In genomic region chr6:36119209-36119608, GRCh38 we compare ENCODE assay signal across 11 cellular contexts. TPM values are rescaled to one million over a fixed set of nuclear protein-coding genes. Genes with fewer than 3 reads are reported as not detected.
DNase-seq lines count a peak whose midpoint lies in the region; ATAC-seq and TF ChIP-seq lines count a peak whose summit lies in the region.
"Had no signal": no experiment of that assay in that cellular context is flagged by ENCODE, and none has a peak within 500 bp of the region (broad histone marks: within the 10 kb centered on the region; RNA-seq: fewer than 3 reads in every experiment).

No MANE protein-coding gene starts in this region.

- H3K4me2 ChIP-seq in OCI-LY1 (ENCODE audit: low read length): no peak overlapping the region

- 79 to 81% methylated on average over 4 of the region's 4 CpGs for WGBS in tibial nerve, 2 donors

- no peaks in the 10 kb centered on the region for H3K79me2 ChIP-seq in OCI-LY1 (ENCODE audit: insufficient read depth, low read length)

- H2AFZ ChIP-seq in OCI-LY1 (ENCODE audit: low read length): no peak overlapping the region

- intact Hi-C loops in gastrocnemius medialis (cut with DNase I; ENCODE audit: low total_unique reads): no loop called here

- H3K27ac ChIP-seq in OCI-LY1 (ENCODE audit: low read depth, low read length, poor library complexity, severe bottlenecking): peak overlapping the region; percentile 82
- H3K27ac ChIP-seq in gastrocnemius medialis: peak overlapping the region in 3 of 4 donors; percentile 51 to 62 (median 59)
- H3K27ac ChIP-seq in tibial nerve: no peak overlapping the region
- H3K27ac ChIP-seq: 22Rv1, pancreas had no signal

- H3K4me1 Mint-ChIP-seq in central memory CD8-positive, alpha-beta T cell: peaks cover 89% of the 10 kb centered on the region

- DNase-seq in DMS153 (lab: John Stamatoyannopoulos, UW): peak; percentile 17
- DNase-seq in DMS153 treated with DMSO at 0.1 percent for 48 hours (lab: John Stamatoyannopoulos, UW; ENCODE audit: unreplicated experiment): no peak
- DNase-seq in central memory CD8-positive, alpha-beta T cell (ENCODE audit: low spot score in 2 of 2): no peak
- DNase-seq in gastrocnemius medialis: no peak
- no peak for DNase-seq in SK-N-DZ (ENCODE audit: low spot score)
- no peak for DNase-seq in tibial nerve (ENCODE audit: low spot score in 2 of 2)
- no peak for DNase-seq in stimulated activated CD4-positive, alpha-beta T cell treated with anti-CD3 and anti-CD28 coated beads, Interleukin-15, amount 100 ng/mL, for 24 hours
- DNase-seq: pancreas had no signal

- no peaks in the 10 kb centered on the region for H3K9me2 ChIP-seq in OCI-LY1 (ENCODE audit: low read depth, low read length)

- TF ChIP-seq EP300 in tibial nerve (IDR thresholded peaks at IDR 0.05): no peak

- in situ Hi-C loops in gastrocnemius medialis (cut with MboI; ENCODE audit: low sequenced_read_pairs in 4 of 4): loop anchor here in 2 of 4 donors (10.0 to 25.0 kb wide), 2 partner anchors 76 to 243 kb away; partner anchors contain the start of gene BRPF3 (in 1 of the 2)

- no peaks in the 10 kb centered on the region for H3K27me3 ChIP-seq in OCI-LY1 (ENCODE audit: insufficient read depth, low read length)
- H3K27me3 ChIP-seq in gastrocnemius medialis: no peaks in the 10 kb centered on the region
- no peaks in the 10 kb centered on the region for H3K27me3 ChIP-seq in tibial nerve
- H3K27me3 ChIP-seq: pancreas, Peyer's patch had no signal

- H3K4me3 ChIP-seq in OCI-LY1 (ENCODE audit: low read depth, low read length, poor library complexity, severe bottlenecking) (no peak overlapping the region), gastrocnemius medialis (no peak overlapping the region), tibial nerve (no peak overlapping the region)
- H3K4me3 ChIP-seq: pancreas, Peyer's patch had no signal

- no peaks in the 10 kb centered on the region for H4K20me1 ChIP-seq in OCI-LY1 (ENCODE audit: insufficient read depth, low read length)

- H3F3A ChIP-seq in OCI-LY1 (ENCODE audit: insufficient read depth, low read length): no peaks in the 10 kb centered on the region

- H3K9ac ChIP-seq in OCI-LY1 (ENCODE audit: low read length): no peak overlapping the region

- no peak for ATAC-seq in central memory CD8-positive, alpha-beta T cell (replicated peaks; ENCODE audit: extremely low read depth, poor library complexity, severe bottlenecking)
- no peak for ATAC-seq in gastrocnemius medialis

- H3K36me3 ChIP-seq in OCI-LY1 (ENCODE audit: insufficient read depth, low read length) (no peaks in the 10 kb centered on the region), gastrocnemius medialis (no peaks in the 10 kb centered on the region), tibial nerve (peaks cover 0 to 28% (median 0%) of the 10 kb centered on the region in 3 donors)
- H3K36me3 ChIP-seq: Peyer's patch had no signal

- H3K36me3 Mint-ChIP-seq in central memory CD8-positive, alpha-beta T cell (ENCODE audit: insufficient read depth): peaks cover 22% of the 10 kb centered on the region

- TF ChIP-seq CTCF in OCI-LY1 (IDR thresholded peaks at IDR 0.05; ENCODE audit: low read length) (no peak), gastrocnemius medialis (IDR thresholded peaks at IDR 0.05 in 4 of 5, conservative IDR thresholded peaks at IDR 0.05 in 1 of 5) (no peak), tibial nerve (IDR thresholded peaks at IDR 0.05) (no peak)

- H3K9me3 Mint-ChIP-seq in central memory CD8-positive, alpha-beta T cell: no peaks in the 10 kb centered on the region

- H3K27ac Mint-ChIP-seq in central memory CD8-positive, alpha-beta T cell (ENCODE audit: low read depth): peak overlapping the region; percentile 99

- TF ChIP-seq POLR2A in gastrocnemius medialis (IDR thresholded peaks at IDR 0.05): no peak
- TF ChIP-seq POLR2A in tibial nerve (IDR thresholded peaks at IDR 0.05): no peak

- peak overlapping the region; percentile 19 for H3K4me3 Mint-ChIP-seq in central memory CD8-positive, alpha-beta T cell

- no peaks in the 10 kb centered on the region for H3K9me3 ChIP-seq in OCI-LY1 (ENCODE audit: low read length)
- H3K9me3 ChIP-seq in gastrocnemius medialis: no peaks in the 10 kb centered on the region
- no peaks in the 10 kb centered on the region for H3K9me3 ChIP-seq in tibial nerve
- H3K9me3 ChIP-seq: pancreas, Peyer's patch had no signal

- no peaks in the 10 kb centered on the region for H3K27me3 Mint-ChIP-seq in central memory CD8-positive, alpha-beta T cell

- H3K4me1 ChIP-seq in OCI-LY1 (ENCODE audit: insufficient read depth, low read length, severe bottlenecking) (peaks cover 58% of the 10 kb centered on the region), gastrocnemius medialis (peaks cover 11 to 42% of the 10 kb centered on the region in 2 donors), tibial nerve (peaks cover 0 to 30% (median 12%) of the 10 kb centered on the region in 4 donors)

RNA-seq across cellular contexts. Expression of gene MAPK13, which starts 11.1 kb away (rescaled TPM):
- total RNA-seq in gastrocnemius medialis (under 1 TPM; 0.29 to 0.82 (median 0.64) TPM), tibial nerve (10 to 100 TPM in 2 of 4 donors, 1 to 10 TPM in 2; 2.7 to 11.7 (median 7.2) TPM)
- 0.88 and 1.2 TPM in 2 replicates for polyA plus RNA-seq in SK-N-DZ (2014; cell fraction: cytosol; rRNA removed)
- polyA plus RNA-seq in SK-N-DZ (2014; cell fraction: nucleus; rRNA removed): 1.8 and 5.0 TPM in 2 replicates

Comparison
In these comparisons a context has a peak if more than half of its experiments do, and no peak if none do; other contexts are left out.
1. H3K27ac ChIP-seq: peak in OCI-LY1 (single experiment) and gastrocnemius medialis (3 of 4); none in tibial nerve (0 of 4).